3 cellular contexts compared by ENCODE assay signal in genomic region chr7:104487642-104488041, GRCh38.
"Had no signal": no experiment of that assay in that cellular context is flagged by ENCODE, and none has a peak within 500 bp of the region (broad histone marks: within the 10 kb centered on the region; RNA-seq: fewer than 3 reads in every experiment).

No MANE protein-coding gene starts in this region.

- ATAC-seq: GM12878 had no signal

- H3K4me3 ChIP-seq: GM12878 had no signal

- DNase-seq: GDM1, GF-D8 had no signal
